8 cellular contexts compared by ENCODE assay signal in genomic region chr1:226662704-226663326, GRCh38.
DNase-seq lines count a peak whose midpoint lies in the region; ATAC-seq, FAIRE-seq and TF ChIP-seq lines count a peak whose summit lies in the region.

No MANE protein-coding gene starts in this region.

- TF ChIP-seq CTCF in bronchial epithelial cell (IDR thresholded peaks at IDR 0.05; ENCODE audit: insufficient read depth, low read length, severe bottlenecking) (no peak), right lobe of liver (IDR thresholded peaks at IDR 0.05) (no peak)

- peak; percentile 98 for FAIRE-seq in bronchial epithelial cell (lab: Jason Lieb, UNC)

- TF ChIP-seq POLR2A in right lobe of liver (IDR thresholded peaks at IDR 0.05) = peak; percentile 47

- no peaks in the 10 kb centered on the region for H3K36me3 ChIP-seq in bronchial epithelial cell (ENCODE audit: control insufficient read depth, insufficient read depth, low read length)
- H3K36me3 ChIP-seq in right lobe of liver = no peaks in the 10 kb centered on the region

- ATAC-seq in GM21529 (IDR thresholded peaks at IDR 0.05; ENCODE audit: unreplicated experiment) (peak; percentile 93), right lobe of liver (peak; percentile 60 to 74 (median 72))

- in situ Hi-C loops in G401 (cut with HindIII; ENCODE audit: low sequenced_read_pairs) = no loop called here

- H3K4me1 ChIP-seq in right lobe of liver = peaks cover 0 to 22% (median 2%) of the 10 kb centered on the region in 4 donors

- intact Hi-C loops in right lobe of liver (cut with DNase I) = no loop called here

- DNase-seq in DMS 273 treated with DMSO at 0.1 percent for 48 hours (lab: John Stamatoyannopoulos, UW) (peak; percentile 71), KG1 (lab: John Stamatoyannopoulos, UW) (peak; percentile 32), bronchial epithelial cell (ENCODE audit: low read depth) (peak; percentile 86), right lobe of liver (peak in 2 of 3 donors; percentile 60 to 69), G401 (ENCODE audit: low spot score) (no peak)
- peak; percentile 69 for DNase-seq in activated CD4-positive, CD25-positive, alpha-beta regulatory T cell treated with anti-CD3 and anti-CD28 coated beads, Interleukin-2, amount 50 U/mL, for 16 hours (ENCODE audit: low read depth, low spot score)
- peak; percentile 67 for DNase-seq in stimulated activated CD8-positive, alpha-beta memory T cell treated with anti-CD3 and anti-CD28 coated beads, Interleukin-15, amount 100 ng/mL, for 1 hour (ENCODE audit: low read depth)

- WGBS in right lobe of liver (ENCODE audit: insufficient coverage, low coverage, low lambda C conversion rate, missing lambda C conversion rate) = 29% methylated on average over 3 of the region's 13 CpGs

- no peaks in the 10 kb centered on the region for H3K9me3 ChIP-seq in right lobe of liver

- H3K4me3 ChIP-seq in bronchial epithelial cell (ENCODE audit: low read depth, low read length) (no peak overlapping the region), right lobe of liver (no peak overlapping the region)

- H3K27ac ChIP-seq in right lobe of liver = peak overlapping the region; percentile 60 to 84 (median 69)

- H3K27me3 ChIP-seq in bronchial epithelial cell (ENCODE audit: control insufficient read depth, insufficient read depth, low read length) = no peaks in the 10 kb centered on the region
- no peaks in the 10 kb centered on the region for H3K27me3 ChIP-seq in right lobe of liver
